ENCODE assay signal across 10 cellular contexts in the genomic region with DNA sequence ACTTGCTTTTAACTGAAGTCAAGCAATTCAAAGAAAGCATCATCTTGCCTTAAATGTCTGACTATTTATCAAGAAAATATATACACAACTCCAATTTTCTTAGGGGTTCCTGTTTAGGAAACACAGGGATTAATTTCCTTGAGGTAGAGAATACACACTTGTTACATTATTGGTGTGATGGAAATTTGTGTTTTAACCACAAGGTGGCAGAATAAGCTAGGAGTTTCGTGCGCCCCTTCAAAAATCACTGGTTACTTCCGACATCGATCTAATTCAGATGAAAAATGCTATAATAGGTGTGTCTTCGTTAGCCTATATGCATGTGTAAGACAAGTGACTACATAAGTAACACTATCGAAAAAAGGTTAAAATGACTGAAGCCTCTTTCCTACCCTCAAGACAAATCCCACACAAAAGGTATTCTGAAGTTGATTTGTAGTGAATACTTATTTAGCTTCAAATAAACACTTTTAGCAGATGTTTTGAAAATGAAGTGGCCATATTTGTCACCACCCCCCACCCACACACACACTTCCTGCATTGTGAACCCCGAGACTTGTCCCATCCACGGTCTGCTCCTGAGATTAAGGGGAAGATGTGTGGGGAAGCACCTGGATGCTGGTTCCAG.
DNase-seq lines count a peak whose midpoint lies in the region; ATAC-seq and TF ChIP-seq lines count a peak whose summit lies in the region.
"Had no signal": no experiment of that assay in that cellular context is flagged by ENCODE, and none has a peak within 500 bp of the region (broad histone marks: within the 10 kb centered on the region; RNA-seq: fewer than 3 reads in every experiment).

No MANE protein-coding gene starts in this region.

- H3K4me3 ChIP-seq in fibroblast of lung (replicated peaks in 1 of 4; ENCODE audit: control extremely low read depth in 1 of 4, insufficient read depth in 1 of 4, low read depth in 3 of 4, low read length in 4 of 4), result peak overlapping the region in 1 of 4 experiments; percentile 23
- H3K4me3 ChIP-seq: SJSA1 had no signal

- H3K27me3 ChIP-seq in fibroblast of lung (ENCODE audit: control insufficient read depth, insufficient read depth, low read length), result no peaks in the 10 kb centered on the region
- H3K27me3 ChIP-seq: SJSA1 had no signal

- H3K4me2 ChIP-seq in fibroblast of lung (ENCODE audit: extremely low read depth, insufficient read depth, low read length), result no peak overlapping the region

- no peak overlapping the region for H3K27ac ChIP-seq in C4-2B
- H3K27ac ChIP-seq in fibroblast of lung (ENCODE audit: insufficient read depth, low read length), result no peak overlapping the region
- H3K27ac ChIP-seq: parathyroid adenoma, SJSA1 had no signal

- no peaks in the 10 kb centered on the region for H3K36me3 ChIP-seq in fibroblast of lung (ENCODE audit: control insufficient read depth, insufficient read depth, low read length)
- H3K36me3 ChIP-seq: SJSA1 had no signal

- peak; percentile 80 for ATAC-seq in GM18909 (IDR thresholded peaks at IDR 0.05; ENCODE audit: poor library complexity, unreplicated experiment)

- DNase-seq in HPDE6-E6E7 (ENCODE audit: extremely low spot score), result peak; percentile 2
- peak; percentile 60 for DNase-seq in RKO (ENCODE audit: low spot score)
- DNase-seq in fibroblast of lung (ENCODE audit: low read depth in 2 of 2), result peak; percentile 34 to 57
- DNase-seq in retina, result peak; percentile 72
- DNase-seq in stimulated activated CD4-positive, alpha-beta T cell treated with anti-CD3 and anti-CD28 coated beads, Interleukin-15, amount 100 ng/mL, for 24 hours, result no peak
- no peak for DNase-seq in activated T-cell treated with anti-CD3 and anti-CD28 coated beads for 4 hours

- H3K9ac ChIP-seq in fibroblast of lung (ENCODE audit: insufficient read depth, low read length), result no peak overlapping the region
- H3K9ac ChIP-seq: parathyroid adenoma had no signal

- no peaks in the 10 kb centered on the region for H4K20me1 ChIP-seq in fibroblast of lung (ENCODE audit: control insufficient read depth, extremely low read depth, insufficient read depth, low read length)

- H3K9me3 ChIP-seq in fibroblast of lung (ENCODE audit: control insufficient read depth, insufficient read depth, low read depth, low read length), result no peaks in the 10 kb centered on the region
- H3K9me3 ChIP-seq: SJSA1 had no signal

- H3K79me2 ChIP-seq in fibroblast of lung (ENCODE audit: control insufficient read depth, insufficient read depth, low read length), result no peaks in the 10 kb centered on the region
- H3K79me2 ChIP-seq: parathyroid adenoma had no signal

- H2AFZ ChIP-seq in fibroblast of lung (ENCODE audit: low read length), result no peak overlapping the region
- H2AFZ ChIP-seq: parathyroid adenoma had no signal

- no peaks in the 10 kb centered on the region for H3K4me1 ChIP-seq in fibroblast of lung (ENCODE audit: control insufficient read depth, extremely low read depth, insufficient read depth, low read length)
- H3K4me1 ChIP-seq: parathyroid adenoma, SJSA1 had no signal

- TF ChIP-seq CTCF in C4-2B (conservative IDR thresholded peaks at IDR 0.05) (peak; percentile 63), fibroblast of lung (conservative IDR thresholded peaks at IDR 0.05 in 1 of 2, IDR thresholded peaks at IDR 0.05 in 1 of 2; ENCODE audit: low read depth in 1 of 2, low read length in 2 of 2) (peak; percentile 44 to 48)

Comparison
In these comparisons a context has a peak if more than half of its experiments do, and no peak if none do; other contexts are left out.
1. DNase-seq: peak in HPDE6-E6E7 (single experiment), RKO (single experiment), fibroblast of lung (2 of 2) and retina (single experiment); none in stimulated activated CD4-positive, alpha-beta T cell treated with anti-CD3 and anti-CD28 coated beads, Interleukin-15, amount 100 ng/mL, for 24 hours (single experiment) and activated T-cell treated with anti-CD3 and anti-CD28 coated beads for 4 hours (single experiment).